In genomic region chr1:91122106-91122717, GRCh38 we compare ENCODE assay signal across 15 cellular contexts.
DNase-seq lines count a peak whose midpoint lies in the region; ATAC-seq and TF ChIP-seq lines count a peak whose summit lies in the region.
"Had no signal": no experiment of that assay in that cellular context is flagged by ENCODE, and none has a peak within 500 bp of the region (broad histone marks: within the 10 kb centered on the region; RNA-seq: fewer than 3 reads in every experiment).

No MANE protein-coding gene starts in this region.

- H3K36me3 Mint-ChIP-seq in GM23338 (ENCODE audit: low read depth) (no peaks in the 10 kb centered on the region), H9 (ENCODE audit: insufficient read depth in 1 of 3, low read depth in 3 of 3) (no peaks in the 10 kb centered on the region; a peak in 1 of 7 replicates)

- no peak overlapping the region for H4K8ac ChIP-seq in H9 (replicated peaks; ENCODE audit: insufficient read length, low read depth, low read length)
- no peak overlapping the region for H4K8ac ChIP-seq in trophoblast cell (ENCODE audit: low read depth, low read length)

- H2BK5ac ChIP-seq in H9 (ENCODE audit: insufficient read length, low read length) (no peak overlapping the region), trophoblast cell (ENCODE audit: low read depth, low read length, poor library complexity) (no peak overlapping the region)

- no peak overlapping the region for H2BK15ac ChIP-seq in H9 (ENCODE audit: low read depth, low read length)

- no peak for DNase-seq in GM23338 (ENCODE audit: low spot score)
- DNase-seq in H9 = no peak
- DNase-seq in hepatocyte (ENCODE audit: low spot score) = no peak
- peak; percentile 85 to 91 for DNase-seq in trophoblast cell
- no peak for DNase-seq in activated CD4-positive, CD25-positive, alpha-beta regulatory T cell (lab: John Stamatoyannopoulos, UW)
- no peak for DNase-seq in GM13976 (ENCODE audit: low spot score)
- no peak for DNase-seq in CD1c-positive myeloid dendritic cell (ENCODE audit: extremely low spot score)
- DNase-seq: ACHN; BE2C; C1 segment of cervical spinal cord; CD4-positive, alpha-beta T cell; DMS79; GDM1 had no signal

- H3F3A ChIP-seq in GM23338 (replicated peaks; ENCODE audit: low read depth) = peaks cover 17% of the 10 kb centered on the region; the same call in 1 of the 2 replicates

- H3K23ac ChIP-seq in H9 (ENCODE audit: insufficient read length, low read depth, low read length) = no peak overlapping the region
- no peak overlapping the region for H3K23ac ChIP-seq in trophoblast cell (ENCODE audit: low read length)

- H3K9me2 ChIP-seq in GM23338 (ENCODE audit: insufficient read depth) = peaks cover 3% of the 10 kb centered on the region; the same call in 1 of the 2 replicates
- no peaks in the 10 kb centered on the region for H3K9me2 ChIP-seq in hepatocyte (replicated peaks; ENCODE audit: insufficient read depth)

- H3K9me3 Mint-ChIP-seq in GM23338 (no peaks in the 10 kb centered on the region; the same call in 2 of the 3 replicates), H9 (no peaks in the 10 kb centered on the region)
- H3K9me3 Mint-ChIP-seq: CD4-positive, alpha-beta T cell had no signal

- no peak overlapping the region; the same call in 1 of the 2 replicates for H3K27ac Mint-ChIP-seq in GM23338
- H3K27ac Mint-ChIP-seq in H9 = peak overlapping the region in 2 of 3 experiments; percentile 40 to 84; a peak in 3 of 7 replicates
- H3K27ac Mint-ChIP-seq: CD4-positive, alpha-beta T cell had no signal

- H4K5ac ChIP-seq in H9 (ENCODE audit: insufficient read length, low read depth, low read length) = no peak overlapping the region

- H3K9ac ChIP-seq in H9 (ENCODE audit: extremely low read depth, insufficient read length, low read length) (no peak overlapping the region), trophoblast cell (ENCODE audit: low read length) (no peak overlapping the region)

- H3K4me1 Mint-ChIP-seq in GM23338 (peaks cover 64% of the 10 kb centered on the region), H9 (peaks cover 55 to 62% of the 10 kb centered on the region in 2 experiments)

- H3K27me3 Mint-ChIP-seq in GM23338 (ENCODE audit: insufficient read depth, low read depth, poor library complexity) (peaks cover 4% of the 10 kb centered on the region), H9 (ENCODE audit: low read depth) (no peaks in the 10 kb centered on the region)
- H3K27me3 Mint-ChIP-seq: CD4-positive, alpha-beta T cell had no signal

- no peak overlapping the region for H3K18ac ChIP-seq in H9 (ENCODE audit: insufficient read length, low read depth, low read length)
- no peak overlapping the region for H3K18ac ChIP-seq in trophoblast cell (ENCODE audit: low read length)

- H4K20me1 ChIP-seq in GM23338 (replicated peaks; ENCODE audit: insufficient read depth) (no peaks in the 10 kb centered on the region), H9 (ENCODE audit: control insufficient read depth, insufficient read depth, insufficient read length) (no peaks in the 10 kb centered on the region), hepatocyte (ENCODE audit: insufficient read depth, poor library complexity, severe bottlenecking) (no peaks in the 10 kb centered on the region)

- no peaks in the 10 kb centered on the region for H3K36me3 ChIP-seq in GM23338 (ENCODE audit: insufficient read depth)
- no peaks in the 10 kb centered on the region for H3K36me3 ChIP-seq in hepatocyte (replicated peaks; ENCODE audit: insufficient read depth, low read depth)
- no peaks in the 10 kb centered on the region for H3K36me3 ChIP-seq in trophoblast cell (ENCODE audit: control insufficient read depth in 1 of 2, insufficient read depth in 2 of 2, low read length in 2 of 2)
- H3K36me3 ChIP-seq: BE2C, HAP-1 had no signal

- no peak overlapping the region for H2BK20ac ChIP-seq in H9 (ENCODE audit: low read depth, low read length, poor library complexity, severe bottlenecking)

- H3K4me3 ChIP-seq in GM23338 = no peak overlapping the region
- no peak overlapping the region for H3K4me3 ChIP-seq in hepatocyte
- H3K4me3 ChIP-seq in trophoblast cell (ENCODE audit: low read depth, low read length) = no peak overlapping the region
- H3K4me3 ChIP-seq: HAP-1 had no signal

- H2AK5ac ChIP-seq in H9 (ENCODE audit: insufficient read length, low read length) = no peak overlapping the region
- no peak overlapping the region for H2AK5ac ChIP-seq in trophoblast cell (ENCODE audit: low read length)

- H2BK12ac ChIP-seq in H9 (ENCODE audit: insufficient read length, low read depth, low read length) (no peak overlapping the region), trophoblast cell (ENCODE audit: low read length) (no peak overlapping the region)

- TF ChIP-seq CTCF in GM23338 (conservative IDR thresholded peaks at IDR 0.05; ENCODE audit: low read depth in 2 of 2) (no peak), H9 (conservative IDR thresholded peaks at IDR 0.05) (no peak), hepatocyte (IDR thresholded peaks at IDR 0.05; ENCODE audit: poor library complexity) (no peak), GM13976 (IDR thresholded peaks at IDR 0.05; ENCODE audit: borderline replicate concordance, control extremely low read depth, extremely low read depth, insufficient read depth, missing control alignments) (no peak)

- no peak overlapping the region for H4K12ac ChIP-seq in trophoblast cell (ENCODE audit: low read depth, low read length)

- no peak overlapping the region for H2AFZ ChIP-seq in GM23338
- no peak overlapping the region for H2AFZ ChIP-seq in H9 (ENCODE audit: low read length)
- no peak overlapping the region for H2AFZ ChIP-seq in hepatocyte
- H2AFZ ChIP-seq in trophoblast cell (ENCODE audit: insufficient read depth, low read length, poor library complexity) = no peak overlapping the region

- H3K27me3 ChIP-seq in GM23338 (ENCODE audit: insufficient read depth) (no peaks in the 10 kb centered on the region), H9 (ENCODE audit: insufficient read depth, low read length) (no peaks in the 10 kb centered on the region), hepatocyte (no peaks in the 10 kb centered on the region), trophoblast cell (ENCODE audit: insufficient read depth, low read length) (no peaks in the 10 kb centered on the region)
- H3K27me3 ChIP-seq: BE2C had no signal

- H3K9me3 ChIP-seq in H9 (ENCODE audit: control insufficient read depth, low read depth, low read length) (no peaks in the 10 kb centered on the region), hepatocyte (ENCODE audit: low read depth) (no peaks in the 10 kb centered on the region), trophoblast cell (ENCODE audit: insufficient read depth, low read depth, low read length) (no peaks in the 10 kb centered on the region)
- H3K9me3 ChIP-seq: BE2C, Caco-2, HAP-1 had no signal

- H3K4ac ChIP-seq in H9 (ENCODE audit: low read depth, low read length) (no peak overlapping the region), trophoblast cell (ENCODE audit: low read depth, low read length) (no peak overlapping the region)

- H3K4me3 Mint-ChIP-seq in GM23338 = no peak overlapping the region
- no peak overlapping the region for H3K4me3 Mint-ChIP-seq in H9
- H3K4me3 Mint-ChIP-seq: CD4-positive, alpha-beta T cell had no signal

- H3K4me1 ChIP-seq in GM23338 (ENCODE audit: insufficient read depth) = peaks cover 76% of the 10 kb centered on the region
- H3K4me1 ChIP-seq in H9 (ENCODE audit: insufficient read depth, low read length) = peaks cover 25% of the 10 kb centered on the region
- H3K4me1 ChIP-seq in hepatocyte (ENCODE audit: insufficient read depth) = peaks cover 26% of the 10 kb centered on the region
- H3K4me1 ChIP-seq in trophoblast cell (ENCODE audit: control insufficient read depth in 1 of 2, insufficient read depth in 2 of 2, low read length in 2 of 2) = peaks cover 16 to 17% of the 10 kb centered on the region in 2 experiments
- H3K4me1 ChIP-seq: BE2C had no signal

- no peak overlapping the region for H4K91ac ChIP-seq in H9 (ENCODE audit: insufficient read length, low read depth, low read length)
- no peak overlapping the region for H4K91ac ChIP-seq in trophoblast cell (ENCODE audit: low read depth, low read length)

- no peaks in the 10 kb centered on the region for H3K79me1 ChIP-seq in H9 (ENCODE audit: insufficient read depth, low read depth, low read length, poor library complexity, severe bottlenecking)
- H3K79me1 ChIP-seq in trophoblast cell (ENCODE audit: low read length) = peaks cover 4% of the 10 kb centered on the region

- H3K56ac ChIP-seq in H9 (ENCODE audit: insufficient read length, low read depth, low read length) = no peak overlapping the region

- H3K23me2 ChIP-seq in H9 (ENCODE audit: insufficient read length, low read depth, low read length, poor library complexity, severe bottlenecking) = no peaks in the 10 kb centered on the region

- H2BK120ac ChIP-seq in H9 (ENCODE audit: low read depth, low read length, poor library complexity, severe bottlenecking) (no peak overlapping the region), trophoblast cell (ENCODE audit: insufficient read depth, low read length, poor library complexity) (no peak overlapping the region)

- no peak for ATAC-seq in GM23338

- H3K14ac ChIP-seq in H9 (ENCODE audit: insufficient read depth, low read length) (no peak overlapping the region), trophoblast cell (ENCODE audit: low read length) (no peak overlapping the region)

- H3T11ph ChIP-seq in H9 (ENCODE audit: low read length) = no peak overlapping the region

- no peaks in the 10 kb centered on the region for H3K79me2 ChIP-seq in GM23338 (replicated peaks; ENCODE audit: insufficient read depth)
- H3K79me2 ChIP-seq in H9 (ENCODE audit: insufficient read depth, low read length) = no peaks in the 10 kb centered on the region
- H3K79me2 ChIP-seq in hepatocyte = no peaks in the 10 kb centered on the region
- H3K79me2 ChIP-seq in trophoblast cell (ENCODE audit: control insufficient read depth, insufficient read depth, low read length, poor library complexity) = no peaks in the 10 kb centered on the region

- peak overlapping the region; percentile 55; the same call in 1 of the 2 replicates for H3K27ac ChIP-seq in GM23338 (ENCODE audit: low read depth)
- H3K27ac ChIP-seq in H9 (ENCODE audit: insufficient read length, low read depth, low read length) = no peak overlapping the region
- peak overlapping the region; percentile 34 for H3K27ac ChIP-seq in hepatocyte
- no peak overlapping the region for H3K27ac ChIP-seq in trophoblast cell (ENCODE audit: low read depth, low read length)

- H3K4me2 ChIP-seq in GM23338 (no peak overlapping the region), H9 (ENCODE audit: insufficient read depth, insufficient read length, low read length) (no peak overlapping the region), hepatocyte (no peak overlapping the region), trophoblast cell (ENCODE audit: low read length) (no peak overlapping the region)

- WGBS in H9 (ENCODE audit: extremely low coverage, insufficient read length, low lambda C conversion rate) = no CpG with 5 or more reads among the region's 2 CpGs
- 89% methylated on average over 2 of the region's 2 CpGs for WGBS in hepatocyte (ENCODE audit: low lambda C conversion rate, missing lambda C conversion rate)
- WGBS in trophoblast cell (ENCODE audit: extremely low coverage, insufficient coverage, insufficient read length) = no CpG with 5 or more reads among the region's 2 CpGs

- in situ Hi-C loops in GM13976 (cut with MboI; ENCODE audit: low sequenced_read_pairs, unreplicated experiment) = no loop called here

TF ChIP-seq in GM23338, 12 proteins besides CTCF, POLR2A, EP300 and RAD21 (continues in another document):
- TF ChIP-seq POLR2AphosphoS5 (IDR thresholded peaks at IDR 0.05; ENCODE audit: low read depth) (no peak), ZNF114 (CRISPR knock-in tag; IDR thresholded peaks at IDR 0.05) (no peak)

Comparison
In these comparisons a context has a peak if more than half of its experiments do, and no peak if none do; other contexts are left out.
1. DNase-seq: peak in trophoblast cell (2 of 2); none in GM23338 (single experiment), H9 (single experiment), hepatocyte (single experiment), activated CD4-positive, CD25-positive, alpha-beta regulatory T cell (0 of 4), GM13976 (single experiment) and CD1c-positive myeloid dendritic cell (single experiment).
2. H3K27ac ChIP-seq: peak in GM23338 (single experiment) and hepatocyte (single experiment); none in H9 (single experiment) and trophoblast cell (single experiment).